Comparison of ENCODE assay signal across 1 cellular context in genomic region chr16:30874821-30875717, GRCh38.
TF ChIP-seq lines count a peak whose summit lies in the region.

No MANE protein-coding gene starts in this region.

TF ChIP-seq in HepG2, 621 proteins besides CTCF, POLR2A, EP300 and RAD21 (continued from another document and continues in another):
- TF ChIP-seq ZNF513 (CRISPR knock-in tag; conservative IDR thresholded peaks at IDR 0.05) (0 out of 2 replicates have a peak, but pooled peaks have one; percentile 54), DPF2 (CRISPR knock-in tag; IDR thresholded peaks at IDR 0.05; ENCODE audit: borderline replicate concordance, low read depth) (no peak; the same call in 1 of the 2 replicates), TERF1 (CRISPR knock-in tag; IDR thresholded peaks at IDR 0.05) (peak; percentile 86; the same call in 1 of the 2 replicates), ZSCAN29 (CRISPR knock-in tag; conservative IDR thresholded peaks at IDR 0.05) (peak; percentile 91; the same call in 1 of the 2 replicates), EHMT2 (IDR thresholded peaks at IDR 0.05; ENCODE audit: borderline replicate concordance, low read depth, low read length) (no peak), GPBP1L1 (CRISPR knock-in tag; IDR thresholded peaks at IDR 0.05) (no peak), NFKB2 (CRISPR knock-in tag; IDR thresholded peaks at IDR 0.05; ENCODE audit: borderline replicate concordance) (peak; percentile 93), AHR (CRISPR knock-in tag; IDR thresholded peaks at IDR 0.05) (peak; percentile 94), ZNF776 (CRISPR knock-in tag; IDR thresholded peaks at IDR 0.05) (peak; percentile 99), KDM5B (CRISPR knock-in tag; IDR thresholded peaks at IDR 0.05; ENCODE audit: borderline replicate concordance) (peak; percentile 97), ZBTB14 (CRISPR knock-in tag; IDR thresholded peaks at IDR 0.05) (peak; percentile 100), CENPX (CRISPR knock-in tag; IDR thresholded peaks at IDR 0.05) (no peak), ADNP (CRISPR knock-in tag; IDR thresholded peaks at IDR 0.05) (peak; percentile 84), ZFP41 (CRISPR knock-in tag; IDR thresholded peaks at IDR 0.05; ENCODE audit: borderline replicate concordance) (peak; percentile 97; the same call in 1 of the 2 replicates), ZNF333 (CRISPR knock-in tag; IDR thresholded peaks at IDR 0.05; ENCODE audit: borderline replicate concordance) (peak; percentile 86; the same call in 1 of the 2 replicates), RELA (CRISPR knock-in tag; IDR thresholded peaks at IDR 0.05) (peak; percentile 94), ZNF747 (CRISPR knock-in tag; IDR thresholded peaks at IDR 0.05; ENCODE audit: borderline replicate concordance) (peak; percentile 100), PLSCR1 (CRISPR knock-in tag; IDR thresholded peaks at IDR 0.05; ENCODE audit: borderline replicate concordance) (no peak; the same call in 1 of the 2 replicates), PRDM4 (CRISPR knock-in tag; IDR thresholded peaks at IDR 0.05; ENCODE audit: borderline replicate concordance) (no peak), PRPF4 (IDR thresholded peaks at IDR 0.05; ENCODE audit: low read depth, low read length, poor library complexity, severe bottlenecking) (no peak), FOXJ3 (CRISPR knock-in tag; IDR thresholded peaks at IDR 0.05; ENCODE audit: borderline replicate concordance) (no peak; the same call in none of the 2 replicates), STAT5B (CRISPR knock-in tag; IDR thresholded peaks at IDR 0.05) (peak; percentile 93), DBP (CRISPR knock-in tag; IDR thresholded peaks at IDR 0.05; ENCODE audit: not compliant biosample characterization) (peak; percentile 26), ZNF235 (CRISPR knock-in tag; IDR thresholded peaks at IDR 0.05; ENCODE audit: borderline replicate concordance) (no peak), THAP7 (CRISPR knock-in tag; IDR thresholded peaks at IDR 0.05) (peak; percentile 96; the same call in 1 of the 2 replicates), KLF15 (CRISPR knock-in tag; IDR thresholded peaks at IDR 0.05; ENCODE audit: borderline replicate concordance) (0 out of 2 replicates have a peak, but pooled peaks have one; percentile 73), ARID4A (CRISPR knock-in tag; IDR thresholded peaks at IDR 0.05; ENCODE audit: borderline replicate concordance) (peak; percentile 98), ZNF546 (CRISPR knock-in tag; conservative IDR thresholded peaks at IDR 0.05) (peak; percentile 53), SMARCC2 (IDR thresholded peaks at IDR 0.05) (no peak), ZNF280D (CRISPR knock-in tag; IDR thresholded peaks at IDR 0.05) (peak; percentile 89), EZH2 (conservative IDR thresholded peaks at IDR 0.05; ENCODE audit: low read depth, low read length) (no peak), RAD51 (IDR thresholded peaks at IDR 0.05; ENCODE audit: borderline replicate concordance) (no peak), THYN1 (CRISPR knock-in tag; IDR thresholded peaks at IDR 0.05; ENCODE audit: borderline replicate concordance, low read depth) (0 out of 2 replicates have a peak, but pooled peaks have one; percentile 41), NR1H2 (CRISPR knock-in tag; IDR thresholded peaks at IDR 0.05; ENCODE audit: borderline replicate concordance, low read depth) (no peak; the same call in none of the 2 replicates), PTBP1 (IDR thresholded peaks at IDR 0.05; ENCODE audit: low read depth, low read length, poor library complexity, severe bottlenecking) (peak; percentile 31), SIN3A (IDR thresholded peaks at IDR 0.05; ENCODE audit: borderline replicate concordance, low read depth, low read length) (peak; percentile 96), ZMAT5 (CRISPR knock-in tag; IDR thresholded peaks at IDR 0.05; ENCODE audit: borderline replicate concordance, low read depth) (no peak), ZNF552 (CRISPR knock-in tag; IDR thresholded peaks at IDR 0.05; ENCODE audit: borderline replicate concordance) (peak; percentile 91; the same call in 1 of the 2 replicates), ARID2 (CRISPR knock-in tag; IDR thresholded peaks at IDR 0.05; ENCODE audit: borderline replicate concordance) (no peak), ZNF549 (CRISPR knock-in tag; IDR thresholded peaks at IDR 0.05) (peak; percentile 13), SALL1 (CRISPR knock-in tag; IDR thresholded peaks at IDR 0.05) (peak; percentile 97), RXRA (CRISPR knock-in tag; IDR thresholded peaks at IDR 0.05) (peak; percentile 97), ZNF143 (CRISPR knock-in tag; IDR thresholded peaks at IDR 0.05) (peak; percentile 83), NCOA5 (CRISPR knock-in tag; IDR thresholded peaks at IDR 0.05) (0 out of 2 replicates have a peak, but pooled peaks have one; percentile 76), ZNF564 (CRISPR knock-in tag; IDR thresholded peaks at IDR 0.05) (peak; percentile 99)
